ENCODE assay signal across 9 cellular contexts in the genomic region with DNA sequence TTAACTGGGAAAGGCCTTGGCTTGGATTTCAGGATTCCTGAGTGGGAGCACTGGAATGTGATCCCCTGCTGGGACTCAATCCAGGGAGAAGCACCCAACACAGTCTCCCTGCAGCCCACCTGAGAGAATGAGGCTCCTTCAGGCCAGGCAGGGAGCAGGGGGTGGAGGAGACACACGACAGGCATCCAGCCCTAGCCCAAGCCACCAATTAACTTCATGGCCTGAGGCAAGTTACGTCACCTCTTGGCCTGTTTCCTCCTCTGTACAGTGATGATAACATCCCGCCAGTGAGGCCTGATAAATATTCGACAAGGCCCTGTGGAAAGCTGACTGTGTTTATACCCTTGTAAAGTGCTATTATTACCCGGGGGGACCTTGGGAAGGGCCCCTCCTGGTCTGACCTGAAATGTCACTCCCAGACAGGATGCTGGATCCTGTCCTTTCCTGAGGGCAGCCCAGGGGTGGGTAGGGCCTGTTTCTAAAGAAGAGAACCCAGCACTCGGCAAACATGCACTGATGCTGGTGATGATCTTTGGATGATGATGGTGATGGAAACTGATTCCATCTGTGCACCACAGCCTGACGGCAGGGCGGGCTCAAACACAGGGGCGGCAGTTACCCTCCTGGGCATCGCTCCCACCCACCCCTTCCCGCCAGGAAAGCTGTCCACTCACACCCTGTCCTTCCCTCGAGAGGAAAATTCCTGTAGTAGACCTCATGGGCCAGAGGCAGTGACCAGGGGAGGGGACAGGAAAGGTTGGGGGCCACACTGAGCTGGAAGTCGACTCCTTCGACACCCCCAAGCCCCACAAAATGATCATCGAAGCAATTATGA. TPM values are rescaled to one million over a fixed set of nuclear protein-coding genes. Genes with fewer than 3 reads are reported as not detected.
DNase-seq lines count a peak whose midpoint lies in the region; ATAC-seq and TF ChIP-seq lines count a peak whose summit lies in the region.
"Had no signal": no experiment of that assay in that cellular context is flagged by ENCODE, and none has a peak within 500 bp of the region (broad histone marks: within the 10 kb centered on the region; RNA-seq: fewer than 3 reads in every experiment).

No MANE protein-coding gene starts in this region.

- peak; percentile 96 for DNase-seq in Daoy (ENCODE audit: low read depth)
- DNase-seq in NCI-H460 (ENCODE audit: extremely low read depth, low read depth), result peak; percentile 42
- DNase-seq in epidermal melanocyte (ENCODE audit: insufficient read length, low spot score), result peak; percentile 50
- peak; percentile 94 for DNase-seq in osteoblast (ENCODE audit: insufficient read length, low spot score, missing footprints)
- no peak for DNase-seq in NCI-H2171 (lab: John Stamatoyannopoulos, UW)
- DNase-seq in T-helper 17 cell, result no peak
- DNase-seq: effector CD8-positive, alpha-beta T cell had no signal

- no peaks in the 10 kb centered on the region for H3K4me1 Mint-ChIP-seq in T-helper 17 cell

- H3K4me3 ChIP-seq in osteoblast (ENCODE audit: insufficient read depth, low read length), result no peak overlapping the region

- ATAC-seq in HG03565 (IDR thresholded peaks at IDR 0.05; ENCODE audit: unreplicated experiment) (no peak), GM21526 (IDR thresholded peaks at IDR 0.05; ENCODE audit: low FRiP score, unreplicated experiment) (no peak), T-helper 17 cell (no peak)

- no peaks in the 10 kb centered on the region for H3K79me2 ChIP-seq in osteoblast (ENCODE audit: insufficient read depth, low read length)

- no peak for TF ChIP-seq CTCF in osteoblast (IDR thresholded peaks at IDR 0.05; ENCODE audit: extremely low read depth, low read depth, low read length)

- H3K36me3 ChIP-seq in osteoblast (ENCODE audit: insufficient read depth, low read length), result peaks cover 10% of the 10 kb centered on the region

- no peak overlapping the region for H3K27ac Mint-ChIP-seq in T-helper 17 cell

- peak overlapping the region; percentile 67 for H2AFZ ChIP-seq in osteoblast (ENCODE audit: low read length)

- no peaks in the 10 kb centered on the region for H3K27me3 Mint-ChIP-seq in T-helper 17 cell

- no peak overlapping the region for H3K4me3 Mint-ChIP-seq in T-helper 17 cell

- H3K4me1 ChIP-seq in osteoblast (ENCODE audit: insufficient read depth, low read length), result peaks cover 6% of the 10 kb centered on the region

- no peak overlapping the region for H3K4me2 ChIP-seq in osteoblast (ENCODE audit: insufficient read depth, low read length)

- H3K27ac ChIP-seq in osteoblast (ENCODE audit: low read depth, low read length), result peak overlapping the region; percentile 39

- H3K9me3 ChIP-seq in osteoblast (ENCODE audit: low read depth, low read length), result no peaks in the 10 kb centered on the region
- no peaks in the 10 kb centered on the region for H3K9me3 ChIP-seq in T-helper 17 cell (ENCODE audit: control insufficient read depth, low read length, poor library complexity, severe bottlenecking)

- H3K36me3 Mint-ChIP-seq in T-helper 17 cell (ENCODE audit: low read depth), result peaks cover 2% of the 10 kb centered on the region

- H3K27me3 ChIP-seq in osteoblast (ENCODE audit: insufficient read depth, low read length), result no peaks in the 10 kb centered on the region

- no peaks in the 10 kb centered on the region for H4K20me1 ChIP-seq in osteoblast (ENCODE audit: insufficient read depth, low read length)

RNA-seq across cellular contexts. Expression of gene FRS3, which starts 12.4 kb away (rescaled TPM):
- 0.74 and 2.3 TPM in 2 replicates for total RNA-seq in Daoy (2014; rRNA removed; shearing (Covaris generic))
- total RNA-seq in NCI-H460 (2014; rRNA removed; shearing (Covaris generic)), result 1.2 and 2.5 TPM in 2 replicates
- polyA plus RNA-seq in NCI-H460 (2014; cell fraction: nucleus; rRNA removed), result 1.5 and 2.2 TPM in 2 replicates
- total RNA-seq in osteoblast, result 1.5 and 1.8 TPM in 2 replicates
- total RNA-seq in T-helper 17 cell, result 1 to 10 TPM; 5.2 to 6.9 TPM

RNA-seq across cellular contexts. Expression of gene PRICKLE4, which starts 13.3 kb away (rescaled TPM):
- not detected in 2 replicates for total RNA-seq in Daoy (2014; rRNA removed; shearing (Covaris generic))
- total RNA-seq in NCI-H460 (2014; rRNA removed; shearing (Covaris generic)), result 0.40 and 1.2 TPM in 2 replicates
- 3.0 and 9.7 TPM in 2 replicates for polyA plus RNA-seq in NCI-H460 (2014; cell fraction: nucleus; rRNA removed)
- total RNA-seq in osteoblast, result 0.59 TPM in 1 of 2 replicates, not detected in the other
- total RNA-seq in T-helper 17 cell, result not detected

RNA-seq across cellular contexts. Expression of gene PGC, which starts 20.1 kb away (rescaled TPM):
- not detected in 2 replicates for total RNA-seq in Daoy (2014; rRNA removed; shearing (Covaris generic))
- total RNA-seq in NCI-H460 (2014; rRNA removed; shearing (Covaris generic)), result not detected in 2 replicates
- polyA plus RNA-seq in NCI-H460 (2014; cell fraction: nucleus; rRNA removed), result not detected in 2 replicates
- not detected in 2 replicates for total RNA-seq in osteoblast
- not detected for total RNA-seq in T-helper 17 cell

RNA-seq across cellular contexts. Expression of gene TOMM6, which starts 20.2 kb away (rescaled TPM):
- total RNA-seq in Daoy (2014; rRNA removed; shearing (Covaris generic)), result 229 and 285 TPM in 2 replicates
- 129 and 142 TPM in 2 replicates for total RNA-seq in NCI-H460 (2014; rRNA removed; shearing (Covaris generic))
- 82.2 and 203 TPM in 2 replicates for polyA plus RNA-seq in NCI-H460 (2014; cell fraction: nucleus; rRNA removed)
- total RNA-seq in osteoblast (37.4 and 54.6 TPM in 2 replicates), T-helper 17 cell (100 to 1,000 TPM in 1 of 2 donors, 10 to 100 TPM in 1; 99.1 to 111 TPM)

RNA-seq across cellular contexts. Expression of gene TFEB, which starts 31.9 kb away (rescaled TPM):
- total RNA-seq in Daoy (2014; rRNA removed; shearing (Covaris generic)), result 4.0 and 8.1 TPM in 2 replicates
- 3.1 and 4.6 TPM in 2 replicates for total RNA-seq in NCI-H460 (2014; rRNA removed; shearing (Covaris generic))
- polyA plus RNA-seq in NCI-H460 (2014; cell fraction: nucleus; rRNA removed), result 6.2 and 8.2 TPM in 2 replicates
- total RNA-seq in osteoblast (5.1 and 5.6 TPM in 2 replicates), T-helper 17 cell (10 to 100 TPM; 17.6 to 18.9 TPM)

Comparison
In these comparisons a context has a peak if more than half of its experiments do, and no peak if none do; other contexts are left out.
1. DNase-seq: peak in Daoy (single experiment), NCI-H460 (single experiment), epidermal melanocyte (single experiment) and osteoblast (single experiment); none in NCI-H2171 (single experiment) and T-helper 17 cell (0 of 3).